8 cellular contexts compared by ENCODE assay signal in the genomic region with DNA sequence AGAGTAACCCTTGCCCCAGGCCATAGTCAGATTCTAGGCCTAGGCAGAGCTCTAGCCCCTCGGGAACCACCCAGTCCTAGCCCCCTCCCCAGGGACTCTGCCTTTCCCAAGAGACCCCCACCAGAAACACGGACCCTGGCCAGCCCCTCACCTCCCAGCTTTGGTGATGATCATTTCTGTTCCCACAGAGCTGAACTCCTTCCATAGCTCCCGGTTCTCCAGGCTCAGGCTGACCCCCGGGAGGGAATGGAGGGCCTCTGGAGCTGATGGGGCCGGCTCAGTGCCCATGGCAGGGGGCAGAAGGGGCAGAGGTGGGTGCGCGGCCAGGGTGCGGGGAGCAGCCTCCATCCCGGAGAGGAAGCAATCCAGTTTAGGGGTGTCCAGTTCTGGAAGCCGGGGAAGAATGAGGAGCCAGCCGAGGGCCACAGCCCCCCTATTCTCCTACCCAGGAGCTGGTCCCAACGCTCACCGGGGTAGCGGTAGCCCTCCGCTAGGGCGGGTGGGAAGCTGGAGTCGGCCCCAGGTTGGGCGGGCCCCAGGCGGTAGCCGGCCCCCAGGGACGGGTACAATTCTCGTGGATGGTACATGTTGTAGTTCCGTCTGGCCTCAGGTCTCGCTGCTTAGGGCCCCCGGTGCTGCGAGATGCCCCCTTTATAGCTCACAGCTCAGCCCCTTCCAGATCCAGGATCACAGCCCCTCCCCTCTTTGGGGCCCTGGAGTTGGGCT. TPM values are rescaled to one million over a fixed set of nuclear protein-coding genes. Genes with fewer than 3 reads are reported as not detected.
A peak's percentile ranks its signal among the peaks of the same experiment; 100 is the strongest.
DNase-seq lines count a peak whose midpoint lies in the region; ATAC-seq and TF ChIP-seq lines count a peak whose summit lies in the region.

No MANE protein-coding gene starts in this region.

- H2AFZ ChIP-seq in osteoblast (ENCODE audit: low read length): no peak overlapping the region

- H3K4me2 ChIP-seq in osteoblast (ENCODE audit: insufficient read depth, low read length): peak overlapping the region; percentile 90

- H3K4me3 Mint-ChIP-seq in CD14-positive monocyte (peak overlapping the region in 1 of 2 donors; percentile 47), endothelial cell (ENCODE audit: unreplicated experiment) (no peak overlapping the region)

- intact Hi-C loops in CD14-positive monocyte (cut with micrococcal nuclease): loop anchor here in 1 of 2 donors (2.0 kb wide), 1 partner anchor 14 kb away; no protein-coding TSS in a partner anchor

- H3K79me2 ChIP-seq in osteoblast (ENCODE audit: insufficient read depth, low read length): peaks cover 3% of the 10 kb centered on the region

- peaks cover 0 to 6% (median 2%) of the 10 kb centered on the region in 3 donors for H3K27me3 Mint-ChIP-seq in CD14-positive monocyte (ENCODE audit: low read depth in 3 of 3)
- peaks cover 18% of the 10 kb centered on the region for H3K27me3 Mint-ChIP-seq in endothelial cell (ENCODE audit: unreplicated experiment)

- H3K27ac ChIP-seq in osteoblast (ENCODE audit: low read depth, low read length): peak overlapping the region; percentile 56
- H3K27ac ChIP-seq in effector memory CD4-positive, alpha-beta T cell (ENCODE audit: insufficient read depth, low read length, poor library complexity, severe bottlenecking): no peak overlapping the region

- H3K27ac Mint-ChIP-seq in CD14-positive monocyte: peak overlapping the region; percentile 86 to 95 (median 89)
- peak overlapping the region; percentile 57 for H3K27ac Mint-ChIP-seq in endothelial cell (ENCODE audit: unreplicated experiment)

- H4K20me1 ChIP-seq in osteoblast (ENCODE audit: insufficient read depth, low read length): peaks cover 7% of the 10 kb centered on the region

- H3K9me3 Mint-ChIP-seq in CD14-positive monocyte: peaks cover 3 to 11% (median 6%) of the 10 kb centered on the region in 7 donors
- H3K9me3 Mint-ChIP-seq in endothelial cell (ENCODE audit: unreplicated experiment): no peaks in the 10 kb centered on the region

- DNase-seq in CD14-positive monocyte (ENCODE audit: low spot score) (no peak), NT2/D1 (ENCODE audit: low read depth, low spot score) (no peak), endothelial cell (ENCODE audit: low spot score) (no peak), osteoblast (ENCODE audit: insufficient read length, low spot score, missing footprints) (peak; percentile 64), T-helper 9 cell (no peak), NCI-H526 treated with DMSO at 0.1 percent for 48 hours (lab: John Stamatoyannopoulos, UW) (no peak)
- DNase-seq in effector memory CD4-positive, alpha-beta T cell: no peak

- no peaks in the 10 kb centered on the region for H3K9me3 ChIP-seq in NT2/D1 (ENCODE audit: insufficient read depth, low read length)
- no peaks in the 10 kb centered on the region for H3K9me3 ChIP-seq in osteoblast (ENCODE audit: low read depth, low read length)
- no peaks in the 10 kb centered on the region for H3K9me3 ChIP-seq in effector memory CD4-positive, alpha-beta T cell (ENCODE audit: control insufficient read depth, low read length)

- H3K36me3 Mint-ChIP-seq in CD14-positive monocyte (peaks cover 22 to 29% of the 10 kb centered on the region in 2 donors), endothelial cell (ENCODE audit: low read depth, unreplicated experiment) (peaks cover 20% of the 10 kb centered on the region)

- peaks cover 20% of the 10 kb centered on the region for H3K36me3 ChIP-seq in NT2/D1 (ENCODE audit: insufficient read depth, insufficient read length, low read length)
- H3K36me3 ChIP-seq in osteoblast (ENCODE audit: insufficient read depth, low read length): peaks cover 9% of the 10 kb centered on the region
- peaks cover 8% of the 10 kb centered on the region for H3K36me3 ChIP-seq in effector memory CD4-positive, alpha-beta T cell (ENCODE audit: control insufficient read depth, insufficient read depth, low read length)

- H3K9ac ChIP-seq in NT2/D1 (ENCODE audit: insufficient read length, low read depth): peak overlapping the region; percentile 51

- ATAC-seq in HG02981 (IDR thresholded peaks at IDR 0.05; ENCODE audit: unreplicated experiment): no peak

- H3K27me3 ChIP-seq in NT2/D1 (ENCODE audit: insufficient read depth, insufficient read length): no peaks in the 10 kb centered on the region
- H3K27me3 ChIP-seq in osteoblast (ENCODE audit: insufficient read depth, low read length): no peaks in the 10 kb centered on the region
- H3K27me3 ChIP-seq in effector memory CD4-positive, alpha-beta T cell (replicated peaks; ENCODE audit: control insufficient read depth, insufficient read depth, low read length, poor library complexity, severe bottlenecking): no peaks in the 10 kb centered on the region

- H3K4me1 Mint-ChIP-seq in CD14-positive monocyte (peaks cover 81% of the 10 kb centered on the region), endothelial cell (ENCODE audit: unreplicated experiment) (peaks cover 16% of the 10 kb centered on the region)

- H3K4me3 ChIP-seq in NT2/D1 (ENCODE audit: insufficient read length, low read depth) (peak overlapping the region; percentile 82), osteoblast (ENCODE audit: insufficient read depth, low read length) (no peak overlapping the region)
- no peak overlapping the region for H3K4me3 ChIP-seq in effector memory CD4-positive, alpha-beta T cell (ENCODE audit: insufficient read depth, low read depth, low read length, poor library complexity, severe bottlenecking)

- H3K4me1 ChIP-seq in NT2/D1 (ENCODE audit: insufficient read depth, insufficient read length) (peaks cover 32% of the 10 kb centered on the region), osteoblast (ENCODE audit: insufficient read depth, low read length) (peaks cover 27% of the 10 kb centered on the region)
- peaks cover 42% of the 10 kb centered on the region for H3K4me1 ChIP-seq in effector memory CD4-positive, alpha-beta T cell (ENCODE audit: control insufficient read depth, insufficient read depth, low read length, poor library complexity, severe bottlenecking)

- no peak for TF ChIP-seq CTCF in CD14-positive monocyte (IDR thresholded peaks at IDR 0.05)
- no peak for TF ChIP-seq CTCF in endothelial cell (IDR thresholded peaks at IDR 0.05; ENCODE audit: unreplicated experiment)
- TF ChIP-seq CTCF in osteoblast (IDR thresholded peaks at IDR 0.05; ENCODE audit: extremely low read depth, low read depth, low read length): no peak

RNA-seq across cellular contexts. Expression of gene TBX6, which starts 1.0 kb away (rescaled TPM):
- under 1 TPM; 0.10 to 0.11 TPM for polyA plus RNA-seq in CD14-positive monocyte
- total RNA-seq in endothelial cell (ENCODE audit: unreplicated experiment) (2.6 TPM), osteoblast (0.29 and 0.36 TPM in 2 replicates)

RNA-seq across cellular contexts. Expression of gene YPEL3, which starts 5.2 kb away (rescaled TPM):
- 100 to 1,000 TPM; 182 to 235 TPM for polyA plus RNA-seq in CD14-positive monocyte
- total RNA-seq in endothelial cell (ENCODE audit: unreplicated experiment) (45.9 TPM), osteoblast (28.2 and 31.2 TPM in 2 replicates)

RNA-seq across cellular contexts. Expression of gene PPP4C, which starts 15.0 kb away (rescaled TPM):
- polyA plus RNA-seq in CD14-positive monocyte: 100 to 1,000 TPM; 279 to 388 TPM
- 191 TPM for total RNA-seq in endothelial cell (ENCODE audit: unreplicated experiment)
- 175 and 178 TPM in 2 replicates for total RNA-seq in osteoblast

RNA-seq across cellular contexts. Expression of gene GDPD3, which starts 22.6 kb away (rescaled TPM):
- not detected for polyA plus RNA-seq in CD14-positive monocyte
- total RNA-seq in endothelial cell (ENCODE audit: unreplicated experiment) (9.3 TPM), osteoblast (0.36 and 0.88 TPM in 2 replicates)

RNA-seq across cellular contexts. Expression of gene ALDOA, which starts 25.2 kb away (rescaled TPM):
- 1,000 to 10,000 TPM; 1,429 to 1,628 TPM for polyA plus RNA-seq in CD14-positive monocyte
- 551 TPM for total RNA-seq in endothelial cell (ENCODE audit: unreplicated experiment)
- 579 and 705 TPM in 2 replicates for total RNA-seq in osteoblast
